ENCODE assay signal across 8 cellular contexts in genomic region chr22:38700789-38701628, GRCh38. TPM values are rescaled to one million over a fixed set of nuclear protein-coding genes. Genes with fewer than 3 reads are reported as not detected.
DNase-seq lines count a peak whose midpoint lies in the region; ATAC-seq and TF ChIP-seq lines count a peak whose summit lies in the region.

Gene JOSD1 (minus strand): TSS chr22:38700943. CDS start chr22:38699987, 956 bp downstream.

- peak within 1 kb of the TSS; percentile 97 for H3K56ac ChIP-seq in mesendoderm (ENCODE audit: low read length)

- peak within 1 kb of the TSS; percentile 98 for H3K27ac ChIP-seq in CD4-positive, alpha-beta T cell (ENCODE audit: low read depth, low read length)
- H3K27ac ChIP-seq in mesendoderm (ENCODE audit: low read depth, low read length) = peak within 1 kb of the TSS; percentile 76

- H3K36me3 ChIP-seq in NT2/D1 (ENCODE audit: insufficient read depth, insufficient read length, low read length) (peaks cover 22% of the 10 kb centered on the region), endocrine pancreas (ENCODE audit: control insufficient read depth, insufficient read depth, low read length) (no peaks in the 10 kb centered on the region), mesendoderm (ENCODE audit: control insufficient read depth, insufficient read depth, low read length) (no peaks in the 10 kb centered on the region)

- H3K4me2 ChIP-seq in mesendoderm (ENCODE audit: low read length) = peak within 1 kb of the TSS; percentile 81

- peak; percentile 95 to 100 (median 98) for DNase-seq in CD4-positive, alpha-beta T cell
- peak in 74 of 76 experiments; percentile 61 to 96 (median 88) for DNase-seq in HUDEP-2 (lab: John Stamatoyannopoulos, UW; ENCODE audit: unreplicated experiment in 76 of 76)
- peak; percentile 82 for DNase-seq in NT2/D1 (ENCODE audit: low read depth, low spot score)
- peak; percentile 95 for DNase-seq in activated CD8-positive, alpha-beta memory T cell treated with anti-CD3 and anti-CD28 coated beads, Interleukin-2, amount 50 U/mL, for 24 hours (ENCODE audit: extremely low read depth)
- peak; percentile 96 for DNase-seq in mesendoderm
- peak; percentile 98 for DNase-seq in stimulated activated CD8-positive, alpha-beta memory T cell treated with anti-CD3 and anti-CD28 coated beads, Interleukin-12 subunit alpha, Interleukin-12 subunit beta, amount 100 ng/mL, for 4 hours (ENCODE audit: low read depth)

- H3K4me1 ChIP-seq in NT2/D1 (ENCODE audit: insufficient read depth, insufficient read length) = peaks cover 4% of the 10 kb centered on the region
- H3K4me1 ChIP-seq in endocrine pancreas (ENCODE audit: control insufficient read depth, insufficient read depth, low read length) = peaks cover 12% of the 10 kb centered on the region
- H3K4me1 ChIP-seq in mesendoderm (ENCODE audit: control insufficient read depth, low read depth, low read length) = peaks cover 3% of the 10 kb centered on the region

- TF ChIP-seq CTCF in CD4-positive, alpha-beta T cell (IDR thresholded peaks at IDR 0.05) = no peak

- intact Hi-C loops in CD4-positive, alpha-beta T cell (cut with DNase I, micrococcal nuclease) = loop anchor here (1.0 to 5.0 kb wide), 6 partner anchors 18 to 384 kb away; partner anchors contain the start of genes CBY1 (in 1 of the 2), CSNK1E (in 1 of the 2), DDX17 (in 1 of the 2) and DMC1 (in 1 of the 2)

- ATAC-seq in CD4-positive, alpha-beta T cell (ENCODE audit: poor library complexity) = peak; percentile 28
- ATAC-seq in GM19467 (IDR thresholded peaks at IDR 0.05; ENCODE audit: unreplicated experiment) = peak; percentile 30

- POLR2A ChIA-PET in CD4-positive, alpha-beta T cell (lab: Charles Lee) = interaction anchor here (1.2 to 4.9 kb wide), 6 partner anchors 9 to 130 kb away, joined by 3 to 66 read pairs (median 4); partner anchors contain the start of genes CBY1 and TOMM22

- peaks cover 68% of the 10 kb centered on the region for H3K4me1 Mint-ChIP-seq in CD4-positive, alpha-beta T cell (ENCODE audit: low read depth)

- no peaks in the 10 kb centered on the region for H3K9me3 Mint-ChIP-seq in CD4-positive, alpha-beta T cell

- peaks cover 5% of the 10 kb centered on the region for H3K27me3 Mint-ChIP-seq in CD4-positive, alpha-beta T cell

- H4K8ac ChIP-seq in mesendoderm (ENCODE audit: low read depth, low read length) = peak within 1 kb of the TSS; percentile 5

- CTCF ChIA-PET in CD4-positive, alpha-beta T cell (lab: Charles Lee) = interaction anchor here (1.2 to 6.3 kb wide), 2 partner anchors 18 to 19 kb away, joined by 3 to 58 read pairs; partner anchors contain the start of gene TOMM22

- H4K5ac ChIP-seq in mesendoderm (ENCODE audit: low read length) = peak within 1 kb of the TSS; percentile 44

- H3K79me2 ChIP-seq in mesendoderm (ENCODE audit: control insufficient read depth, insufficient read depth, low read length) = peaks cover 19% of the 10 kb centered on the region

- H2BK120ac ChIP-seq in mesendoderm (ENCODE audit: low read depth, low read length) = peak within 1 kb of the TSS; percentile 52

- H3K4me3 ChIP-seq in NT2/D1 (ENCODE audit: insufficient read length, low read depth) (peak within 1 kb of the TSS; percentile 80), endocrine pancreas (ENCODE audit: control insufficient read depth, insufficient read depth, low read length) (peak within 1 kb of the TSS; percentile 81), mesendoderm (ENCODE audit: low read length) (peak within 1 kb of the TSS; percentile 93)

- H3K9me3 ChIP-seq in CD4-positive, alpha-beta T cell (ENCODE audit: control insufficient read depth, low read length) = no peaks in the 10 kb centered on the region
- no peaks in the 10 kb centered on the region for H3K9me3 ChIP-seq in NT2/D1 (ENCODE audit: insufficient read depth, low read length)
- H3K9me3 ChIP-seq in endocrine pancreas (ENCODE audit: control insufficient read depth, low read length) = no peaks in the 10 kb centered on the region

- WGBS in mesendoderm (ENCODE audit: extremely low coverage, insufficient coverage, low lambda C conversion rate) = no CpG with 5 or more reads among the region's 94 CpGs

- no peak within 1 kb of the TSS for H2BK5ac ChIP-seq in mesendoderm (ENCODE audit: low read length)

- peak within 1 kb of the TSS; percentile 59 for H3K4ac ChIP-seq in mesendoderm (ENCODE audit: low read depth, low read length)

- peak within 1 kb of the TSS; percentile 100 for H3K27ac Mint-ChIP-seq in CD4-positive, alpha-beta T cell

- no peaks in the 10 kb centered on the region for H3K27me3 ChIP-seq in CD4-positive, alpha-beta T cell (ENCODE audit: control insufficient read depth, insufficient read depth, low read length)
- H3K27me3 ChIP-seq in NT2/D1 (ENCODE audit: insufficient read depth, insufficient read length) = no peaks in the 10 kb centered on the region
- no peaks in the 10 kb centered on the region for H3K27me3 ChIP-seq in endocrine pancreas (ENCODE audit: control insufficient read depth, insufficient read depth, low read length)
- no peaks in the 10 kb centered on the region for H3K27me3 ChIP-seq in mesendoderm (ENCODE audit: insufficient read depth, low read length, poor library complexity)

- no peak within 1 kb of the TSS for H2BK15ac ChIP-seq in mesendoderm (replicated peaks; ENCODE audit: low read depth)

- no peak within 1 kb of the TSS for H2AK5ac ChIP-seq in mesendoderm (ENCODE audit: low read length)

- H3K79me1 ChIP-seq in mesendoderm (ENCODE audit: low read length) = peaks cover 9% of the 10 kb centered on the region

- H3K4me3 Mint-ChIP-seq in CD4-positive, alpha-beta T cell = peak within 1 kb of the TSS; percentile 100

- H3K18ac ChIP-seq in mesendoderm (ENCODE audit: low read length) = peak within 1 kb of the TSS; percentile 93

- H3K23ac ChIP-seq in mesendoderm (ENCODE audit: low read length) = no peak within 1 kb of the TSS

- peak within 1 kb of the TSS; percentile 86 for H3K9ac ChIP-seq in NT2/D1 (ENCODE audit: insufficient read length, low read depth)
- peak within 1 kb of the TSS; percentile 68 for H3K9ac ChIP-seq in endocrine pancreas (ENCODE audit: control insufficient read depth, insufficient read depth, low read length)
- H3K9ac ChIP-seq in mesendoderm (ENCODE audit: low read length) = peak within 1 kb of the TSS; percentile 96

- H3K36me3 Mint-ChIP-seq in CD4-positive, alpha-beta T cell (ENCODE audit: low read depth) = peaks cover 57% of the 10 kb centered on the region

RNA-seq across cellular contexts. Expression of gene JOSD1, which starts in this region (rescaled TPM):
- total RNA-seq in CD4-positive, alpha-beta T cell = 100 to 1,000 TPM; 303 to 307 TPM
- 17.5 TPM for polyA plus RNA-seq in mesendoderm (2013, experiment 1 of 2)
- polyA plus RNA-seq in mesendoderm (2013, experiment 2 of 2) = 16.2 TPM

Comparison
In these comparisons a context has a peak if more than half of its experiments do, and no peak if none do; other contexts are left out.
1. Peak in every context shown above with its lines: DNase-seq, ATAC-seq, H3K4me3 ChIP-seq and H3K27ac ChIP-seq.